ENCODE assay signal across 7 cellular contexts in genomic region chr5:139848508-139849100, GRCh38. TPM values are rescaled to one million over a fixed set of nuclear protein-coding genes. Genes with fewer than 3 reads are reported as not detected.
A peak's percentile ranks its signal among the peaks of the same experiment; 100 is the strongest.
DNase-seq lines count a peak whose midpoint lies in the region; ATAC-seq and TF ChIP-seq lines count a peak whose summit lies in the region.

No MANE protein-coding gene starts in this region.

- H4K20me1 ChIP-seq in H9 (ENCODE audit: control insufficient read depth, insufficient read depth, insufficient read length) = no peaks in the 10 kb centered on the region

- no peak overlapping the region for H4K8ac ChIP-seq in H9 (replicated peaks; ENCODE audit: insufficient read length, low read depth, low read length)

- H3K27ac ChIP-seq in H9 (ENCODE audit: insufficient read length, low read depth, low read length) = no peak overlapping the region
- H3K27ac ChIP-seq in ovary = peak overlapping the region; percentile 83 to 87

- no peak overlapping the region for H2AFZ ChIP-seq in H9 (ENCODE audit: low read length)

- no peak for TF ChIP-seq CTCF in H9 (conservative IDR thresholded peaks at IDR 0.05)
- TF ChIP-seq CTCF in WTC11 (IDR thresholded peaks at IDR 0.05) = no peak
- TF ChIP-seq CTCF in endothelial cell (IDR thresholded peaks at IDR 0.05; ENCODE audit: unreplicated experiment) = no peak
- TF ChIP-seq CTCF in ovary (IDR thresholded peaks at IDR 0.05) = no peak

- H2BK5ac ChIP-seq in H9 (ENCODE audit: insufficient read length, low read length) = no peak overlapping the region

- intact Hi-C loops in ovary (cut with DNase I) = loop anchor here in 2 of 4 donors (5.0 to 10.0 kb wide), 3 partner anchors 51 to 296 kb away; partner anchors contain the start of gene PSD2 (in 2 of the 2)

- H3K27me3 ChIP-seq in H9 (ENCODE audit: insufficient read depth, low read length) = peaks cover 17% of the 10 kb centered on the region; the same call in 1 of the 2 replicates
- H3K27me3 ChIP-seq in ovary = no peaks in the 10 kb centered on the region

- H2BK120ac ChIP-seq in H9 (ENCODE audit: low read depth, low read length, poor library complexity, severe bottlenecking) = no peak overlapping the region

- DNase-seq in H9 (peak; percentile 58), WTC11 (ENCODE audit: low spot score) (no peak), endothelial cell (ENCODE audit: low spot score) (no peak), ovary (peak; percentile 55 to 72 (median 70)), ACHN (no peak), germinal center (ENCODE audit: low spot score) (no peak), mesenteric fat pad (ENCODE audit: low spot score) (no peak)

- in situ Hi-C loops in ACHN (cut with HindIII; ENCODE audit: low pct_ligation_motif_present, low pct_unique_long_range_greater_than_20kb, low sequenced_read_pairs) = no loop called here

- no peak overlapping the region for H3K56ac ChIP-seq in H9 (ENCODE audit: insufficient read length, low read depth, low read length)

- H3K23me2 ChIP-seq in H9 (ENCODE audit: insufficient read length, low read depth, low read length, poor library complexity, severe bottlenecking) = no peaks in the 10 kb centered on the region

- no peak overlapping the region for H2BK12ac ChIP-seq in H9 (ENCODE audit: insufficient read length, low read depth, low read length)

- H3K9me3 ChIP-seq in H9 (ENCODE audit: control insufficient read depth, low read depth, low read length) (no peaks in the 10 kb centered on the region), ovary (no peaks in the 10 kb centered on the region)

- no peak overlapping the region for H2AK5ac ChIP-seq in H9 (ENCODE audit: insufficient read length, low read length)

- H2BK15ac ChIP-seq in H9 (ENCODE audit: low read depth, low read length) = no peak overlapping the region

- H3K9me3 Mint-ChIP-seq in H9 = no peaks in the 10 kb centered on the region
- H3K9me3 Mint-ChIP-seq in WTC11 = no peaks in the 10 kb centered on the region
- no peaks in the 10 kb centered on the region for H3K9me3 Mint-ChIP-seq in endothelial cell (ENCODE audit: unreplicated experiment)

- no peak overlapping the region for H4K5ac ChIP-seq in H9 (ENCODE audit: insufficient read length, low read depth, low read length)

- H2BK20ac ChIP-seq in H9 (ENCODE audit: low read depth, low read length, poor library complexity, severe bottlenecking) = no peak overlapping the region

- POLR2A ChIA-PET in WTC11 (lab: Charles Lee) = no interaction called here

- no peak overlapping the region for H3K14ac ChIP-seq in H9 (ENCODE audit: insufficient read depth, low read length)

- no peak overlapping the region for H3K4ac ChIP-seq in H9 (ENCODE audit: low read depth, low read length)

- H3K27ac Mint-ChIP-seq in H9 (no peak overlapping the region), WTC11 (no peak overlapping the region), endothelial cell (ENCODE audit: unreplicated experiment) (no peak overlapping the region)

- peak; percentile 39 for ATAC-seq in WTC11

- H3K4me3 Mint-ChIP-seq in H9 (peak overlapping the region; percentile 62 to 78), WTC11 (peak overlapping the region; percentile 59), endothelial cell (ENCODE audit: unreplicated experiment) (peak overlapping the region; percentile 84)

- no peaks in the 10 kb centered on the region for H3K79me1 ChIP-seq in H9 (ENCODE audit: insufficient read depth, low read depth, low read length, poor library complexity, severe bottlenecking)

- WGBS in H9 (ENCODE audit: extremely low coverage, insufficient read length, low lambda C conversion rate) = no CpG with 5 or more reads among the region's 43 CpGs
- 12 to 26% (median 13%) methylated on average over 22 to 43 of the region's 43 CpGs for WGBS in ovary, 3 donors

- TF ChIP-seq POLR2A in ovary (IDR thresholded peaks at IDR 0.05) = peak; percentile 4

- H3K79me2 ChIP-seq in H9 (ENCODE audit: insufficient read depth, low read length) = no peaks in the 10 kb centered on the region

- H4K91ac ChIP-seq in H9 (ENCODE audit: insufficient read length, low read depth, low read length) = no peak overlapping the region

- H3T11ph ChIP-seq in H9 (ENCODE audit: low read length) = no peak overlapping the region

- no peaks in the 10 kb centered on the region for H3K36me3 ChIP-seq in ovary

- H3K18ac ChIP-seq in H9 (ENCODE audit: insufficient read length, low read depth, low read length) = no peak overlapping the region

- H3K36me3 Mint-ChIP-seq in H9 (ENCODE audit: insufficient read depth in 1 of 3, low read depth in 3 of 3) (no peaks in the 10 kb centered on the region), WTC11 (no peaks in the 10 kb centered on the region), endothelial cell (ENCODE audit: low read depth, unreplicated experiment) (no peaks in the 10 kb centered on the region)

- H3K27me3 Mint-ChIP-seq in H9 (ENCODE audit: low read depth) (peaks cover 78% of the 10 kb centered on the region), WTC11 (ENCODE audit: low read depth) (peaks cover 65% of the 10 kb centered on the region), endothelial cell (ENCODE audit: unreplicated experiment) (peaks cover 28% of the 10 kb centered on the region)

- H3K4me1 ChIP-seq in H9 (ENCODE audit: insufficient read depth, low read length) = no peaks in the 10 kb centered on the region
- peaks cover 5% of the 10 kb centered on the region for H3K4me1 ChIP-seq in ovary (ENCODE audit: insufficient read depth)

- TF ChIP-seq EP300 in ovary (IDR thresholded peaks at IDR 0.05) = no peak

- no peak overlapping the region for H3K9ac ChIP-seq in H9 (ENCODE audit: extremely low read depth, insufficient read length, low read length)

- H3K23ac ChIP-seq in H9 (ENCODE audit: insufficient read length, low read depth, low read length) = no peak overlapping the region

- peaks cover 7 to 10% of the 10 kb centered on the region in 2 experiments for H3K4me1 Mint-ChIP-seq in H9
- peaks cover 13% of the 10 kb centered on the region for H3K4me1 Mint-ChIP-seq in WTC11
- H3K4me1 Mint-ChIP-seq in endothelial cell (ENCODE audit: unreplicated experiment) = peaks cover 18% of the 10 kb centered on the region

- peak overlapping the region; percentile 56 for H3K4me3 ChIP-seq in ovary

- CTCF ChIA-PET in WTC11 (lab: Charles Lee) = interaction anchor here (0.7 to 12.1 kb wide), 8 partner anchors 12 to 122 kb away, joined by 3 to 155 read pairs (median 6); no protein-coding TSS in a partner anchor

- H3K4me2 ChIP-seq in H9 (ENCODE audit: insufficient read depth, insufficient read length, low read length) = peak overlapping the region; percentile 44

TF ChIP-seq in WTC11, 78 proteins besides CTCF, POLR2A, EP300 and RAD21 (continues in another document):
- TF ChIP-seq PRDM15 (CRISPR knock-in tag; IDR thresholded peaks at IDR 0.05) = no peak
- TF ChIP-seq FOXP1 (CRISPR knock-in tag; IDR thresholded peaks at IDR 0.05; ENCODE audit: borderline replicate concordance) = no peak
- TF ChIP-seq ZNF671 (CRISPR knock-in tag; IDR thresholded peaks at IDR 0.05) = no peak
- no peak for TF ChIP-seq ZSCAN18 (CRISPR knock-in tag; IDR thresholded peaks at IDR 0.05)
- TF ChIP-seq TCF7 (CRISPR knock-in tag; IDR thresholded peaks at IDR 0.05; ENCODE audit: low read depth) = no peak
- TF ChIP-seq NR1H2 (CRISPR knock-in tag; IDR thresholded peaks at IDR 0.05) = no peak
- TF ChIP-seq E2F5 (CRISPR knock-in tag; IDR thresholded peaks at IDR 0.05) = no peak

RNA-seq across cellular contexts. Expression of gene PSD2, which starts 53.0 kb away (rescaled TPM):
- 0.09 and 0.22 TPM in 2 replicates for total RNA-seq in H9 (2021)
- 0.55 to 0.57 TPM (median 0.57 TPM) in 3 replicates for total RNA-seq in WTC11 (2021)
- 0.15 TPM for total RNA-seq in endothelial cell (ENCODE audit: unreplicated experiment)
- under 1 TPM in 5 of 7 donors, not detected in 2; 0.05 to 0.37 (median 0.13) TPM for total RNA-seq in ovary
- under 1 TPM; 0.10 to 0.12 TPM for polyA plus RNA-seq in ovary
- not detected for total RNA-seq in mesenteric fat pad

Comparison
In these comparisons a context has a peak if more than half of its experiments do, and no peak if none do; other contexts are left out.
1. DNase-seq: peak in H9 (single experiment) and ovary (5 of 5); none in WTC11 (single experiment), endothelial cell (single experiment), ACHN (single experiment), germinal center (single experiment) and mesenteric fat pad (single experiment).
2. Peak in every context shown above with its lines, with median percentiles within 50 percentile points of each other: H3K4me3 Mint-ChIP-seq.